15 cellular contexts compared by ENCODE assay signal in genomic region chr6:157120523-157121232, GRCh38.
"Had no signal": no experiment of that assay in that cellular context is flagged by ENCODE, and none has a peak within 500 bp of the region (broad histone marks: within the 10 kb centered on the region; RNA-seq: fewer than 3 reads in every experiment).

No MANE protein-coding gene starts in this region.

- H3K4me3 Mint-ChIP-seq: activated T-helper 1 cell treated with anti-CD3 and anti-CD28 coated beads, Interleukin-12 subunit alpha, Interleukin-12 subunit beta, Interleukin-2, Interleukin-4 antibody, amounts not matched to agents 30 ng/mL and 10 ng/mL and 1 ng/mL, durations not matched to agents 14 hours and 24 hours and 36 hours; endodermal cell; nephron progenitor cell had no signal

- ATAC-seq: left colon, mucosa of descending colon had no signal

- H3K9me3 ChIP-seq: mucosa of descending colon, ovary, SJCRH30, transverse colon had no signal

- H3K4me1 ChIP-seq: SJCRH30, transverse colon had no signal

- H3K4me3 ChIP-seq: mucosa of descending colon, ovary, SJCRH30, transverse colon had no signal

- H3K27me3 ChIP-seq: ovary, SJCRH30, transverse colon had no signal

- DNase-seq: activated CD4-positive, alpha-beta T cell treated with anti-CD3 and anti-CD28 coated beads, Interleukin-2, amount 50 U/mL, for 4 hours; activated CD4-positive, CD25-positive, alpha-beta regulatory T cell treated with anti-CD3 and anti-CD28 coated beads, Interleukin-2, amount 50 U/mL, for 72 hours; activated CD8-positive, alpha-beta memory T cell treated with anti-CD3 and anti-CD28 coated beads, Interleukin-2, amount 50 U/mL, for 4 hours; activated naive CD4-positive, alpha-beta T cell treated with Interleukin-2 at 50 U/mL for 16 hours; endodermal cell; glutamatergic neuron; left colon; mammary epithelial cell; mucosa of descending colon; nephron progenitor cell; ovary; SJCRH30; SW 1271; transverse colon had no signal

- H3K9me3 Mint-ChIP-seq: activated T-helper 1 cell treated with anti-CD3 and anti-CD28 coated beads, Interleukin-12 subunit alpha, Interleukin-12 subunit beta, Interleukin-2, Interleukin-4 antibody, amounts not matched to agents 30 ng/mL and 10 ng/mL and 1 ng/mL, durations not matched to agents 14 hours and 24 hours and 36 hours; endodermal cell; nephron progenitor cell had no signal

- H3K27ac Mint-ChIP-seq: activated T-helper 1 cell treated with anti-CD3 and anti-CD28 coated beads, Interleukin-12 subunit alpha, Interleukin-12 subunit beta, Interleukin-2, Interleukin-4 antibody, amounts not matched to agents 30 ng/mL and 10 ng/mL and 1 ng/mL, durations not matched to agents 14 hours and 24 hours and 36 hours; endodermal cell had no signal

- H3K27ac ChIP-seq: SJCRH30, transverse colon had no signal

- H3K36me3 ChIP-seq: ovary, SJCRH30, transverse colon had no signal
